In genomic region chr3:171984883-171985282, GRCh38 we compare ENCODE assay signal across 1 cellular context.
TF ChIP-seq lines count a peak whose summit lies in the region.

No MANE protein-coding gene starts in this region.

TF ChIP-seq in HepG2, 621 proteins besides CTCF, POLR2A, EP300 and RAD21:
- no peak for TF ChIP-seq NCOA2 (CRISPR knock-in tag; IDR thresholded peaks at IDR 0.05)
- no peak for TF ChIP-seq ARID4A (CRISPR knock-in tag; IDR thresholded peaks at IDR 0.05; ENCODE audit: borderline replicate concordance)
- TF ChIP-seq ZNF703 (CRISPR knock-in tag; IDR thresholded peaks at IDR 0.05; ENCODE audit: borderline replicate concordance) = no peak
- no peak for TF ChIP-seq HNRNPK (IDR thresholded peaks at IDR 0.05; ENCODE audit: low read depth, low read length, poor library complexity, severe bottlenecking)
- TF ChIP-seq ZBTB3 (CRISPR knock-in tag; IDR thresholded peaks at IDR 0.05; ENCODE audit: borderline replicate concordance, low read depth) = no peak
- no peak for TF ChIP-seq RELA (CRISPR knock-in tag; IDR thresholded peaks at IDR 0.05)
- TF ChIP-seq KLF16 (CRISPR knock-in tag; IDR thresholded peaks at IDR 0.05) = no peak
- TF ChIP-seq NCOR1 (IDR thresholded peaks at IDR 0.05; ENCODE audit: borderline replicate concordance, low read length) = no peak
- no peak for TF ChIP-seq PCBP1 (IDR thresholded peaks at IDR 0.05; ENCODE audit: borderline replicate concordance, low read depth, low read length)
- no peak for TF ChIP-seq GLI4 (CRISPR knock-in tag; IDR thresholded peaks at IDR 0.05; ENCODE audit: borderline replicate concordance)
- no peak for TF ChIP-seq MYC (CRISPR knock-in tag; IDR thresholded peaks at IDR 0.05; ENCODE audit: borderline replicate concordance)
- no peak for TF ChIP-seq SMAD3 (CRISPR knock-in tag; IDR thresholded peaks at IDR 0.05)
- TF ChIP-seq MIXL1 (CRISPR knock-in tag; IDR thresholded peaks at IDR 0.05) = no peak
- TF ChIP-seq RBFOX2 (IDR thresholded peaks at IDR 0.05; ENCODE audit: low read depth, low read length) = no peak
- no peak for TF ChIP-seq EZH2 (conservative IDR thresholded peaks at IDR 0.05; ENCODE audit: low read depth, low read length)
- TF ChIP-seq BHLHE40 (IDR thresholded peaks at IDR 0.05; ENCODE audit: low read length) = no peak
- TF ChIP-seq MAFG (CRISPR knock-in tag; IDR thresholded peaks at IDR 0.05) = no peak
- no peak for TF ChIP-seq NCOA1 (CRISPR knock-in tag; IDR thresholded peaks at IDR 0.05)
- TF ChIP-seq SRSF1 (optimal IDR thresholded peaks at IDR 0.05; ENCODE audit: low read depth, low read length) = no peak
- TF ChIP-seq ZSCAN9 (CRISPR knock-in tag; IDR thresholded peaks at IDR 0.05; ENCODE audit: borderline replicate concordance) = no peak
TF ChIP-seq in HepG2: peak in this region for 0.
